8 cellular contexts compared by ENCODE assay signal in the genomic region with DNA sequence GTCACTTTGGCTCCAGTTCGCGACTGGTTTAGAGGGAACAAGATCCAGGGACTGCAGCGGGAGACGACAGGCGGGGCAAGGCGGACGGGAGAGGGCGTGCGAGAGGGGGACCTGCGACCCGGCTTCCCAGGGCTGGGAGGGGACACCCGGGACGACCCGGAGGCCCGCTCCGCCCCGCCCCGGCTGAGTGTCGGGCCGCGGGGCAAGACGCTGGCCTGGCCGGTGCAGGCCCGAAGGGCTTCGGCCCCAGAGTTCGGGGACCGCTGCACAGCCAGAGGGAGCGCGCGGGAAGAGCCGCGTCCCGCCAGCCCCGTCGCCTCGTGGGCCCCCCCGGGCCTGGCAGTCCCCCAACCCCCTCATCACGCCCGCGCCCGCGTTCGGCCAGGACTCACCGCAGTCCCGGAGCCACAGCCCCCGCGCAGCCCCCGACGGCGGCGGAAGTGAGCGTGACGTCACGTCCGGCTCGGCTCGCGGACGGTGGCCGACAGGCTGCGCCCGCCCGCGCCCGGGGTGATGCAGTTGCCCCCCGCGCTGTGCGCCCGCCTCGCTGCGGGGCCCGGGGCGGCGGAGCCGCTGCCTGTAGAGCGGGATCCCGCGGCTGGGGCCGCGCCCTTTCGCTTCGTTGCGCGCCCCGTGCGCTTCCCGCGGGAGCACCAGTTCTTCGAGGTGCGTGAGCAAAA. TPM values are rescaled to one million over a fixed set of nuclear protein-coding genes. Genes with fewer than 3 reads are reported as not detected.
DNase-seq lines count a peak whose midpoint lies in the region; ATAC-seq and TF ChIP-seq lines count a peak whose summit lies in the region.

A gene with protein sequence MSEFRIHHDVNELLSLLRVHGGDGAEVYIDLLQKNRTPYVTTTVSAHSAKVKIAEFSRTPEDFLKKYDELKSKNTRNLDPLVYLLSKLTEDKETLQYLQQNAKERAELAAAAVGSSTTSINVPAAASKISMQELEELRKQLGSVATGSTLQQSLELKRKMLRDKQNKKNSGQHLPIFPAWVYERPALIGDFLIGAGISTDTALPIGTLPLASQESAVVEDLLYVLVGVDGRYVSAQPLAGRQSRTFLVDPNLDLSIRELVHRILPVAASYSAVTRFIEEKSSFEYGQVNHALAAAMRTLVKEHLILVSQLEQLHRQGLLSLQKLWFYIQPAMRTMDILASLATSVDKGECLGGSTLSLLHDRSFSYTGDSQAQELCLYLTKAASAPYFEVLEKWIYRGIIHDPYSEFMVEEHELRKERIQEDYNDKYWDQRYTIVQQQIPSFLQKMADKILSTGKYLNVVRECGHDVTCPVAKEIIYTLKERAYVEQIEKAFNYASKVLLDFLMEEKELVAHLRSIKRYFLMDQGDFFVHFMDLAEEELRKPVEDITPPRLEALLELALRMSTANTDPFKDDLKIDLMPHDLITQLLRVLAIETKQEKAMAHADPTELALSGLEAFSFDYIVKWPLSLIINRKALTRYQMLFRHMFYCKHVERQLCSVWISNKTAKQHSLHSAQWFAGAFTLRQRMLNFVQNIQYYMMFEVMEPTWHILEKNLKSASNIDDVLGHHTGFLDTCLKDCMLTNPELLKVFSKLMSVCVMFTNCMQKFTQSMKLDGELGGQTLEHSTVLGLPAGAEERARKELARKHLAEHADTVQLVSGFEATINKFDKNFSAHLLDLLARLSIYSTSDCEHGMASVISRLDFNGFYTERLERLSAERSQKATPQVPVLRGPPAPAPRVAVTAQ (minus strand): TSS at position 442 of the 680 bp plus-strand sequence. CDS start 5,931 bp downstream, outside the sequence.
A gene with protein sequence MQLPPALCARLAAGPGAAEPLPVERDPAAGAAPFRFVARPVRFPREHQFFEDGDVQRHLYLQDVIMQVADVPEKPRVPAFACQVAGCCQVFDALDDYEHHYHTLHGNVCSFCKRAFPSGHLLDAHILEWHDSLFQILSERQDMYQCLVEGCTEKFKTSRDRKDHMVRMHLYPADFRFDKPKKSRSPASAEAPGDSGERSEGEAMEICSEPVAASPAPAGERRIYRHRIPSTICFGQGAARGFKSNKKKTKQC (plus strand): TSS at position 484 of the 680 bp plus-strand sequence. CDS start 30 bp downstream, at position 514.

- no TSS peak for BruUV-seq in PC-3 (replicated peaks; lab: Mats Ljungman, UMichigan)

- H3K79me2 ChIP-seq in PC-3 (ENCODE audit: low read length) = peaks cover 64% of the 10 kb centered on the region

- peak within 1 kb of the TSS; percentile 69; the same call in 1 of the 2 replicates for H2AFZ ChIP-seq in PC-3 (ENCODE audit: low read length)

- H3F3A ChIP-seq in PC-3 (ENCODE audit: low read length, unreplicated experiment) = no peaks in the 10 kb centered on the region

- no peaks in the 10 kb centered on the region for H3K36me3 ChIP-seq in CD4-positive, alpha-beta memory T cell (ENCODE audit: insufficient read depth, low read length)
- H3K36me3 ChIP-seq in PC-3 (ENCODE audit: low read depth, low read length) (peaks cover 4% of the 10 kb centered on the region; the same call in 1 of the 2 replicates), esophagus (ENCODE audit: control insufficient read depth in 2 of 2, insufficient read depth in 2 of 2, low read length in 1 of 2) (peaks cover 3 to 12% of the 10 kb centered on the region in 2 donors), muscle layer of colon (ENCODE audit: insufficient read depth, low read length) (peaks cover 30% of the 10 kb centered on the region)

- H3K9me2 ChIP-seq in PC-3 (replicated peaks; ENCODE audit: low read length) = no peaks in the 10 kb centered on the region

- TF ChIP-seq CTCF in PC-3 (conservative IDR thresholded peaks at IDR 0.05; ENCODE audit: low read depth, low read length) = no peak

- H3K4me1 Mint-ChIP-seq in CD4-positive, alpha-beta memory T cell = peaks cover 17 to 48% (median 27%) of the 10 kb centered on the region in 4 donors

- H3K9ac ChIP-seq in PC-3 (ENCODE audit: low read length) = peak within 1 kb of the TSS; percentile 98
- peak within 1 kb of the TSS; percentile 88 for H3K9ac ChIP-seq in muscle layer of colon (ENCODE audit: low read length)

- peak within 1 kb of the TSS; percentile 97 for H3K27ac ChIP-seq in CD4-positive, alpha-beta memory T cell (ENCODE audit: low read depth, low read length)
- H3K27ac ChIP-seq in PC-3 (ENCODE audit: low read length) = peak within 1 kb of the TSS; percentile 85
- peak within 1 kb of the TSS; percentile 98 to 99 for H3K27ac ChIP-seq in esophagus (ENCODE audit: low read depth in 2 of 2, low read length in 1 of 2)
- peak within 1 kb of the TSS; percentile 99 for H3K27ac ChIP-seq in muscle layer of colon (ENCODE audit: low read depth, low read length)

- POLR2A ChIA-PET in CD4-positive, alpha-beta memory T cell (lab: Charles Lee; ENCODE audit: partially characterized antibody) = interaction anchor here (1.2 to 3.0 kb wide), 11 partner anchors 20 to 82 kb away, joined by 3 to 18 read pairs (median 6); a partner anchor contains a TSS
- POLR2A ChIA-PET in PC-3 (lab: Charles Lee; ENCODE audit: unreplicated experiment) = no interaction called here

- CTCF ChIA-PET in CD4-positive, alpha-beta memory T cell (lab: Charles Lee; ENCODE audit: partially characterized antibody) = interaction anchor here (0.6 to 3.3 kb wide), 22 partner anchors 7 to 204 kb away, joined by 3 to 28 read pairs (median 7); a partner anchor contains a TSS
- CTCF ChIA-PET in PC-3 (lab: Charles Lee) = interaction anchor here (0.6 kb wide), 1 partner anchor 15 kb away, joined by 3 read pairs; no protein-coding TSS in a partner anchor

- H3K27ac Mint-ChIP-seq in CD4-positive, alpha-beta memory T cell = peak within 1 kb of the TSS; percentile 99 to 100 (median 100)

- H3K36me3 Mint-ChIP-seq in CD4-positive, alpha-beta memory T cell = peaks cover 4 to 43% of the 10 kb centered on the region in 2 donors

- H3K27me3 Mint-ChIP-seq in CD4-positive, alpha-beta memory T cell = peaks cover 0 to 6% of the 10 kb centered on the region in 2 donors

- H3K4me2 ChIP-seq in PC-3 (ENCODE audit: low read length) = peak within 1 kb of the TSS; percentile 98

- peak; percentile 90 to 97 (median 95) for DNase-seq in CD4-positive, alpha-beta memory T cell
- peak; percentile 72 for DNase-seq in PC-3
- DNase-seq in activated T-cell treated with anti-CD3 and anti-CD28 coated beads, Interleukin-2, amount 50 U/mL, for 1 hour = peak; percentile 96
- peak; percentile 72 for DNase-seq in stimulated activated CD8-positive, alpha-beta memory T cell treated with anti-CD3 and anti-CD28 coated beads, Interleukin-7, amount 100 ng/mL, for 24 hours (ENCODE audit: low read depth)

- no peaks in the 10 kb centered on the region for H3K9me3 ChIP-seq in CD4-positive, alpha-beta memory T cell (ENCODE audit: control insufficient read depth in 1 of 2, low read length in 2 of 2)
- H3K9me3 ChIP-seq in PC-3 (ENCODE audit: low read length) (no peaks in the 10 kb centered on the region), esophagus (ENCODE audit: control insufficient read depth in 2 of 2, insufficient read depth in 1 of 2, low read depth in 1 of 2, low read length in 1 of 2) (no peaks in the 10 kb centered on the region), muscle layer of colon (ENCODE audit: low read length) (no peaks in the 10 kb centered on the region)

- H3K4me1 ChIP-seq in CD4-positive, alpha-beta memory T cell (ENCODE audit: insufficient read depth, low read length) = peaks cover 23% of the 10 kb centered on the region
- peaks cover 17% of the 10 kb centered on the region for H3K4me1 ChIP-seq in PC-3 (ENCODE audit: insufficient read depth, low read length)
- H3K4me1 ChIP-seq in esophagus (ENCODE audit: control insufficient read depth in 2 of 2, insufficient read depth in 2 of 2, low read length in 1 of 2) = peaks cover 0 to 8% of the 10 kb centered on the region in 2 donors
- H3K4me1 ChIP-seq in muscle layer of colon (ENCODE audit: insufficient read depth, low read length) = peaks cover 22% of the 10 kb centered on the region

- ATAC-seq in GM19351 (IDR thresholded peaks at IDR 0.05; ENCODE audit: unreplicated experiment) (peak; percentile 70), HG03469 (IDR thresholded peaks at IDR 0.05; ENCODE audit: unreplicated experiment) (peak; percentile 52), PC-3 (peak; percentile 63)

- peak within 1 kb of the TSS; percentile 80 to 87 for H3K4me3 ChIP-seq in CD4-positive, alpha-beta memory T cell (ENCODE audit: low read length in 2 of 2)
- H3K4me3 ChIP-seq in PC-3 (ENCODE audit: low read length) (peak within 1 kb of the TSS; percentile 98), esophagus (ENCODE audit: low read depth in 1 of 2, low read length in 2 of 2) (peak within 1 kb of the TSS; percentile 89 to 91), muscle layer of colon (ENCODE audit: low read depth in 1 of 2, low read length in 2 of 2) (peak within 1 kb of the TSS; percentile 93 to 95)

- H4K20me1 ChIP-seq in PC-3 (ENCODE audit: low read length) = peaks cover 17% of the 10 kb centered on the region; the same call in 1 of the 2 replicates

- intact Hi-C loops in CD4-positive, alpha-beta memory T cell (cut with micrococcal nuclease) = loop anchor here (1.0 to 2.0 kb wide), 7 partner anchors 28 to 772 kb away; a partner anchor contains a TSS
- intact Hi-C loops in PC-3 (cut with micrococcal nuclease) = loop anchor here (5.0 kb wide), 1 partner anchor 51 kb away; no protein-coding TSS in a partner anchor

- H3K9me3 Mint-ChIP-seq in CD4-positive, alpha-beta memory T cell = peaks cover 0 to 6% (median 0%) of the 10 kb centered on the region in 8 donors

- 0 to 1% methylated on average over 68 to 90 of the region's 90 CpGs for WGBS in esophagus, 2 donors

- H3K27me3 ChIP-seq in CD4-positive, alpha-beta memory T cell (ENCODE audit: insufficient read depth, low read length) = no peaks in the 10 kb centered on the region
- H3K27me3 ChIP-seq in PC-3 (ENCODE audit: low read length) (no peaks in the 10 kb centered on the region), esophagus (ENCODE audit: control insufficient read depth in 1 of 2, insufficient read depth in 2 of 2, low read length in 2 of 2) (no peaks in the 10 kb centered on the region), muscle layer of colon (ENCODE audit: control insufficient read depth in 1 of 2, insufficient read depth in 2 of 2, low read length in 2 of 2) (no peaks in the 10 kb centered on the region)

- peak within 1 kb of the TSS; percentile 91 to 99 (median 98) for H3K4me3 Mint-ChIP-seq in CD4-positive, alpha-beta memory T cell

RNA-seq across cellular contexts. Expression of the first gene that starts in this region (rescaled TPM):
- 10 to 100 TPM; 66.5 to 74.0 TPM for total RNA-seq in CD4-positive, alpha-beta memory T cell
- 10 to 100 TPM; 14.1 to 40.8 TPM for polyA plus RNA-seq in CD4-positive, alpha-beta memory T cell
- 72.9 and 84.4 TPM in 2 replicates for total RNA-seq in PC-3 (2014; rRNA removed)
- polyA plus RNA-seq in esophagus = 10 to 100 TPM; 25.5 to 49.3 TPM

RNA-seq across cellular contexts. Expression of the second gene that starts in this region (rescaled TPM):
- 10 to 100 TPM; 31.5 to 33.1 TPM for total RNA-seq in CD4-positive, alpha-beta memory T cell
- 100 to 1,000 TPM in 1 of 2 donors, 10 to 100 TPM in 1; 69.0 to 107 TPM for polyA plus RNA-seq in CD4-positive, alpha-beta memory T cell
- 78.4 and 84.3 TPM in 2 replicates for total RNA-seq in PC-3 (2014; rRNA removed)
- polyA plus RNA-seq in esophagus = 10 to 100 TPM; 28.4 to 41.7 TPM

Comparison
In these comparisons a context has a peak if more than half of its experiments do, and no peak if none do; other contexts are left out.
1. Peak in every context shown above with its lines: DNase-seq, ATAC-seq, H3K4me3 ChIP-seq and H3K27ac ChIP-seq.